Comparison of ENCODE assay signal across 8 cellular contexts in genomic region chr15:80059786-80060489, GRCh38. TPM values are rescaled to one million over a fixed set of nuclear protein-coding genes. Genes with fewer than 3 reads are reported as not detected.
DNase-seq lines count a peak whose midpoint lies in the region; ATAC-seq and TF ChIP-seq lines count a peak whose summit lies in the region.

No MANE protein-coding gene starts in this region.

- no peak for TF ChIP-seq CTCF in cardiac muscle cell (IDR thresholded peaks at IDR 0.05; ENCODE audit: low read depth, low read length)

- peak; percentile 79 for DNase-seq in CD1c-positive myeloid dendritic cell (ENCODE audit: extremely low spot score)
- peak; percentile 74 for DNase-seq in NCI-H748 (lab: John Stamatoyannopoulos, UW; ENCODE audit: unreplicated experiment)
- DNase-seq in cardiac muscle cell (ENCODE audit: low read depth in 1 of 2, low spot score in 1 of 2) = peak; percentile 30 to 80
- peak; percentile 60 to 62 for DNase-seq in trophoblast cell
- no peak for DNase-seq in ecto neural progenitor cell (ENCODE audit: low spot score)

- H4K8ac ChIP-seq in trophoblast cell (ENCODE audit: low read depth, low read length) = peak overlapping the region; percentile 85

- peaks cover 18% of the 10 kb centered on the region for H3K27me3 ChIP-seq in cardiac muscle cell
- H3K27me3 ChIP-seq in trophoblast cell (ENCODE audit: insufficient read depth, low read length) = no peaks in the 10 kb centered on the region

- peak overlapping the region; percentile 93 for H3K4me3 Mint-ChIP-seq in activated naive CD4-positive, alpha-beta T cell treated with anti-CD3 and anti-CD28 coated beads, Interleukin-2, amount 50 U/mL, for 24 hours

- peak overlapping the region; percentile 96 for H3K27ac ChIP-seq in cardiac muscle cell
- peak overlapping the region; percentile 90 for H3K27ac ChIP-seq in trophoblast cell (ENCODE audit: low read depth, low read length)

- H2BK12ac ChIP-seq in trophoblast cell (ENCODE audit: low read length) = no peak overlapping the region

- H3K9me3 ChIP-seq in cardiac muscle cell (ENCODE audit: low read depth) (no peaks in the 10 kb centered on the region), trophoblast cell (ENCODE audit: insufficient read depth, low read depth, low read length) (no peaks in the 10 kb centered on the region)

- H4K12ac ChIP-seq in trophoblast cell (ENCODE audit: low read depth, low read length) = peak overlapping the region; percentile 87

- H3K27me3 Mint-ChIP-seq in activated naive CD4-positive, alpha-beta T cell treated with anti-CD3 and anti-CD28 coated beads, Interleukin-2, amount 50 U/mL, for 24 hours = no peaks in the 10 kb centered on the region

- no CpG with 5 or more reads among the region's 72 CpGs for WGBS in trophoblast cell (ENCODE audit: extremely low coverage, insufficient coverage, insufficient read length)

- no peaks in the 10 kb centered on the region for H3K36me3 Mint-ChIP-seq in activated naive CD4-positive, alpha-beta T cell treated with anti-CD3 and anti-CD28 coated beads, Interleukin-2, amount 50 U/mL, for 24 hours

- peak overlapping the region; percentile 94 for H2BK5ac ChIP-seq in trophoblast cell (ENCODE audit: low read depth, low read length, poor library complexity)

- peak overlapping the region; percentile 76 for H3K9ac ChIP-seq in trophoblast cell (ENCODE audit: low read length)

- H3K4me1 Mint-ChIP-seq in activated naive CD4-positive, alpha-beta T cell treated with anti-CD3 and anti-CD28 coated beads, Interleukin-2, amount 50 U/mL, for 24 hours = peaks cover 35% of the 10 kb centered on the region

- peaks cover 4% of the 10 kb centered on the region for H3K79me2 ChIP-seq in trophoblast cell (ENCODE audit: control insufficient read depth, insufficient read depth, low read length, poor library complexity)

- H4K91ac ChIP-seq in trophoblast cell (ENCODE audit: low read depth, low read length) = peak overlapping the region; percentile 86

- H3K79me1 ChIP-seq in trophoblast cell (ENCODE audit: low read length) = peaks cover 5% of the 10 kb centered on the region

- H3K14ac ChIP-seq in trophoblast cell (ENCODE audit: low read length) = peak overlapping the region; percentile 87

- H3K4ac ChIP-seq in trophoblast cell (ENCODE audit: low read depth, low read length) = peak overlapping the region; percentile 40

- peak overlapping the region; percentile 84 for H2BK120ac ChIP-seq in trophoblast cell (ENCODE audit: insufficient read depth, low read length, poor library complexity)

- no peak overlapping the region for H3K23ac ChIP-seq in trophoblast cell (ENCODE audit: low read length)

- peak overlapping the region; percentile 93 for H2AFZ ChIP-seq in trophoblast cell (ENCODE audit: insufficient read depth, low read length, poor library complexity)

- H3K4me2 ChIP-seq in trophoblast cell (ENCODE audit: low read length) = peak overlapping the region; percentile 75

- no peaks in the 10 kb centered on the region for H3K9me3 Mint-ChIP-seq in activated naive CD4-positive, alpha-beta T cell treated with anti-CD3 and anti-CD28 coated beads, Interleukin-2, amount 50 U/mL, for 24 hours

- H3K4me1 ChIP-seq in cardiac muscle cell (ENCODE audit: low read depth) (peaks cover 14% of the 10 kb centered on the region), trophoblast cell (ENCODE audit: control insufficient read depth in 1 of 2, insufficient read depth in 2 of 2, low read length in 2 of 2) (peaks cover 5 to 6% of the 10 kb centered on the region in 2 experiments)

- peak overlapping the region; percentile 88 for H3K18ac ChIP-seq in trophoblast cell (ENCODE audit: low read length)

- peak overlapping the region; percentile 94 for H3K4me3 ChIP-seq in cardiac muscle cell
- H3K4me3 ChIP-seq in trophoblast cell (ENCODE audit: low read depth, low read length) = peak overlapping the region; percentile 96

- no peak overlapping the region for H2AK5ac ChIP-seq in trophoblast cell (ENCODE audit: low read length)

- ATAC-seq in GM18909 (IDR thresholded peaks at IDR 0.05; ENCODE audit: poor library complexity, unreplicated experiment) (peak; percentile 57), HG03103 (IDR thresholded peaks at IDR 0.05; ENCODE audit: low read depth, unreplicated experiment) (peak; percentile 33)

- H3K36me3 ChIP-seq in cardiac muscle cell (no peaks in the 10 kb centered on the region), trophoblast cell (ENCODE audit: control insufficient read depth in 1 of 2, insufficient read depth in 2 of 2, low read length in 2 of 2) (no peaks in the 10 kb centered on the region)

- peak overlapping the region; percentile 92 for H3K27ac Mint-ChIP-seq in activated naive CD4-positive, alpha-beta T cell treated with anti-CD3 and anti-CD28 coated beads, Interleukin-2, amount 50 U/mL, for 24 hours

RNA-seq across cellular contexts. Expression of gene ZFAND6, which starts 0.5 kb away (rescaled TPM):
- total RNA-seq in cardiac muscle cell = 192 and 195 TPM in 2 replicates
- 215 and 253 TPM in 2 replicates for polyA plus RNA-seq in cardiac muscle cell
- 102 and 110 TPM in 2 replicates for polyA plus RNA-seq in trophoblast cell (2013)
